ENCODE assay signal across 20 cellular contexts in the genomic region with DNA sequence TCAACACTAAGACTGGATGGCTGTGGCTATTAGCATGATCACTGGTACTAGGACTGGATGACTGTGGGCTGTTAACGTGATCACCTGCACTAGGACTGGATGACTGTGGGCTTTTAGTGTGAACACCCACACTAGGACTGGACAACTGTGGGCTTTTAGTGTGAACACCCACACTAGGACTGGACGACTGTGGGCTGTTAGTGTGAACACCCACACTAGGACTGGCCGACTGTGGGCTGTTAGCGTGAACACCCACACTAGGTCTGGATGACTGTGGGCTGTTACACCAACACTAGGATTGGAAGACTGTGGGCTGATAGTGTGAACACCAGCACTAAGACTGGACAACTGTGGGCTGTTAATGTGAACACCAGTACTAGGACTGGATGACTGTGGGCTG.
"Had no signal": no experiment of that assay in that cellular context is flagged by ENCODE, and none has a peak within 500 bp of the region (broad histone marks: within the 10 kb centered on the region; RNA-seq: fewer than 3 reads in every experiment).

No MANE protein-coding gene starts in this region.

- H3K4me3 ChIP-seq: colonic mucosa, esophagus squamous epithelium, gastroesophageal sphincter, heart right ventricle, left lung, lower lobe of right lung, mucosa of descending colon had no signal

- H3K9me3 ChIP-seq: colonic mucosa, esophagus squamous epithelium, gastroesophageal sphincter, heart right ventricle, left lung, lower lobe of right lung, mucosa of descending colon had no signal

- H3K36me3 ChIP-seq: colonic mucosa, esophagus squamous epithelium, gastroesophageal sphincter, heart right ventricle, left lung, lower lobe of right lung had no signal

- H3K4me1 ChIP-seq: colonic mucosa, esophagus squamous epithelium, gastroesophageal sphincter, heart right ventricle, left lung, lower lobe of right lung had no signal

- H3K27ac ChIP-seq: colonic mucosa, epithelial cell of prostate, esophagus squamous epithelium, gastroesophageal sphincter, heart right ventricle, left lung, lower lobe of right lung had no signal

- DNase-seq: colonic mucosa; cortex of kidney; effector CD8-positive, alpha-beta T cell; effector memory CD8-positive, alpha-beta T cell; endodermal cell; erythroblast; esophagus squamous epithelium; foreskin fibroblast; heart right ventricle; hippocampal formation; left cardiac atrium; left lung; left ventricle myocardium superior; lower lobe of right lung; mesenchymal stem cell; mucosa of descending colon; naive B cell had no signal

- ATAC-seq: effector memory CD8-positive, alpha-beta T cell; esophagus mucosa; gastroesophageal sphincter; heart right ventricle; left cardiac atrium; left lung; left ventricle myocardium superior; lower lobe of right lung; mucosa of descending colon had no signal

- H3K27me3 ChIP-seq: colonic mucosa, esophagus squamous epithelium, gastroesophageal sphincter, heart right ventricle, left lung had no signal
